Comparison of ENCODE assay signal across 30 cellular contexts in the genomic region with DNA sequence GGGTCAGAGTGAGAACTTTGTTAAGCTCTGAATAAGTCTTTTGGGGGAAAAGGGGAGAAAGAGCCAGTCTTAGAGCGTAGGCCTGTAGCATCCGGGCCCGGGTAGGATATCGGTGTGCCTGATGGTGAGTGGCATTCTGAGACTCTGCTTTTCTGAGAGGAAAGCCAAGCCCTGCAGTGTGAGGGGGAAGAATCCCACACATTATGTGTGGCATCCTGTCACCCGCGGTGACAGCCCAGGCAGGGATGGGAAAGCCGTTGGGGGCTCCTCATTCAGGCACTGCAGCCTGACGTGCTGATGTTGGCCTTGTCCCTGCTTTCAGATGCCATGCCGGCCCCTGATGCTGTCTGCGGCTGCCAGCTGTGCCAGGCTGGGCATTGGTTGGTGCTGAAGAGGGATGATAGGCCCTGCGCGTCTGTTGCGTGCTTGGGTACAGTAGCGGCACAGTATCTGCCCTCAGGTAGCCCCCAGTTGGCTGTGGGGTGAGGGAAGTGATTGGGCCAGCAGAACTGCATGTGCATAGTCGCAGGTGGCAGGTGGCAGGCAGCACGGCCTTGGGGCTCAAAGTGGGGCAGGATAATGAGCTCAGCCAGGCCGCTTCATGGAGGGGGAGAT. TPM values are rescaled to one million over a fixed set of nuclear protein-coding genes. Genes with fewer than 3 reads are reported as not detected.
DNase-seq lines count a peak whose midpoint lies in the region; ATAC-seq and TF ChIP-seq lines count a peak whose summit lies in the region.
"Had no signal": no experiment of that assay in that cellular context is flagged by ENCODE, and none has a peak within 500 bp of the region (broad histone marks: within the 10 kb centered on the region; RNA-seq: fewer than 3 reads in every experiment).

No MANE protein-coding gene starts in this region.

- no peaks in the 10 kb centered on the region for H3K36me3 Mint-ChIP-seq in stimulated activated effector memory CD8-positive, alpha-beta T cell treated with anti-CD3 and anti-CD28 coated beads, Interleukin-12 subunit alpha, Interleukin-12 subunit beta, amount 100 ng/mL, for 72 hours
- no peaks in the 10 kb centered on the region for H3K36me3 Mint-ChIP-seq in T-helper 2 cell treated with Interferon-gamma antibody and Interleukin-4, amounts not matched to agents 5 μg/mL and 100 μg/mL, for 36 hours (ENCODE audit: low read depth)
- H3K36me3 Mint-ChIP-seq: naive thymus-derived CD4-positive, alpha-beta T cell; stimulated activated naive B cell treated with anti-CD40 and anti-IgM and Interleukin-4, amounts not matched to agents 10 μg/mL and 1 μg/mL and 100 μg/mL, for 72 hours had no signal

- H3K23ac ChIP-seq in neuronal stem cell (ENCODE audit: low read depth, low read length, poor library complexity) = no peak overlapping the region

- H3K27ac ChIP-seq in right atrium auricular region (no peak overlapping the region), left ventricle myocardium inferior (replicated peaks) (no peak overlapping the region), neuronal stem cell (replicated peaks; ENCODE audit: low read length) (no peak overlapping the region)
- H3K27ac ChIP-seq: HL-60, suprapubic skin, WERI-Rb-1 had no signal

- H3K36me3 ChIP-seq in right atrium auricular region (no peaks in the 10 kb centered on the region), left ventricle myocardium inferior (no peaks in the 10 kb centered on the region), neuronal stem cell (replicated peaks in 1 of 2; ENCODE audit: control insufficient read depth in 2 of 2, insufficient read depth in 2 of 2, low read length in 2 of 2) (peaks cover under 1 to 25% of the 10 kb centered on the region in 2 donors)
- H3K36me3 ChIP-seq: adrenal gland, ovary, suprapubic skin, WERI-Rb-1 had no signal

- peak overlapping the region; percentile 55 for H3K9ac ChIP-seq in neuronal stem cell (ENCODE audit: low read depth, low read length, poor library complexity)

- H2AFZ ChIP-seq in neuronal stem cell (ENCODE audit: low read length) = no peak overlapping the region

- H3K4me3 ChIP-seq in right atrium auricular region (no peak overlapping the region), left ventricle myocardium inferior (no peak overlapping the region), neuronal stem cell (ENCODE audit: low read length in 2 of 2) (no peak overlapping the region)
- H3K4me3 ChIP-seq: adrenal gland, ovary, suprapubic skin had no signal

- no peak overlapping the region for H4K8ac ChIP-seq in neuronal stem cell (ENCODE audit: low read depth, low read length)

- peak; percentile 66 for DNase-seq in Right ventricle myocardium inferior (ENCODE audit: missing footprints)
- DNase-seq in right atrium auricular region (ENCODE audit: low spot score) = no peak
- DNase-seq in left ventricle myocardium inferior = peak; percentile 7
- DNase-seq in neuronal stem cell (ENCODE audit: low spot score) = no peak
- DNase-seq in stimulated activated effector memory CD8-positive, alpha-beta T cell treated with anti-CD3 and anti-CD28 coated beads, Interleukin-12 subunit alpha, Interleukin-12 subunit beta, amount 100 ng/mL, for 72 hours (ENCODE audit: low spot score in 2 of 2) = no peak
- no peak for DNase-seq in cerebellar cortex (ENCODE audit: low spot score)
- no peak for DNase-seq in T-helper 2 cell treated with Interferon-gamma antibody and Interleukin-4, amounts not matched to agents 5 μg/mL and 100 μg/mL, for 36 hours (ENCODE audit: low spot score)
- DNase-seq: 8988T; activated CD4-positive, alpha-beta T cell treated with anti-CD3 and anti-CD28 coated beads, Interleukin-2, amount 10 ng/mL, durations not matched to agents 24 days and 14 days; activated naive CD4-positive, alpha-beta T cell; activated T-cell treated with anti-CD3 and anti-CD28 coated beads, Interleukin-2, amount 50 U/mL, for 72 hours; adrenal gland; CD4-positive, alpha-beta T cell; cortex of kidney; effector memory CD8-positive, alpha-beta T cell; Kasumi-1; naive thymus-derived CD4-positive, alpha-beta T cell; NCI-H1436; NCI-H2081 treated with DMSO at 0.1 percent for 48 hours; NCI-H345; NCI-H774; stimulated activated CD4-positive, alpha-beta T cell treated with anti-CD3 and anti-CD28 coated beads, Interleukin-12 subunit alpha, Interleukin-12 subunit beta, amount 100 ng/mL, for 4 hours; stimulated activated CD4-positive, alpha-beta T cell treated with anti-CD3 and anti-CD28 coated beads, Interleukin-4, amount 100 ng/mL, for 4 hours; stimulated activated naive B cell treated with anti-CD40 and anti-IgM and Interleukin-4, amounts not matched to agents 10 μg/mL and 1 μg/mL and 100 μg/mL, for 72 hours; WERI-Rb-1 had no signal

- no peak overlapping the region for H4K91ac ChIP-seq in neuronal stem cell (ENCODE audit: low read depth, low read length, poor library complexity)

- H3K27ac Mint-ChIP-seq in stimulated activated effector memory CD8-positive, alpha-beta T cell treated with anti-CD3 and anti-CD28 coated beads, Interleukin-12 subunit alpha, Interleukin-12 subunit beta, amount 100 ng/mL, for 72 hours = no peak overlapping the region
- H3K27ac Mint-ChIP-seq in T-helper 2 cell treated with Interferon-gamma antibody and Interleukin-4, amounts not matched to agents 5 μg/mL and 100 μg/mL, for 36 hours = no peak overlapping the region
- H3K27ac Mint-ChIP-seq: activated CD4-positive, alpha-beta T cell treated with anti-CD3 and anti-CD28 coated beads, Interleukin-2, amount 10 ng/mL, durations not matched to agents 24 days and 14 days; activated T-cell treated with anti-CD3 and anti-CD28 coated beads, Interleukin-2, amount 50 U/mL, for 72 hours; CD4-positive, alpha-beta T cell; effector memory CD8-positive, alpha-beta T cell; naive thymus-derived CD4-positive, alpha-beta T cell; stimulated activated naive B cell treated with anti-CD40 and anti-IgM and Interleukin-4, amounts not matched to agents 10 μg/mL and 1 μg/mL and 100 μg/mL, for 72 hours had no signal

- H3K4me1 ChIP-seq in right atrium auricular region = peaks cover 0 to 17% of the 10 kb centered on the region in 2 donors
- no peaks in the 10 kb centered on the region for H3K4me1 ChIP-seq in left ventricle myocardium inferior
- peaks cover 25 to 28% of the 10 kb centered on the region in 2 donors for H3K4me1 ChIP-seq in neuronal stem cell (ENCODE audit: control insufficient read depth in 2 of 2, insufficient read depth in 1 of 2, low read depth in 1 of 2, low read length in 2 of 2)
- H3K4me1 ChIP-seq: adrenal gland had no signal

- H2BK12ac ChIP-seq in neuronal stem cell (ENCODE audit: low read length) = no peak overlapping the region

- H3K9me3 Mint-ChIP-seq in stimulated activated effector memory CD8-positive, alpha-beta T cell treated with anti-CD3 and anti-CD28 coated beads, Interleukin-12 subunit alpha, Interleukin-12 subunit beta, amount 100 ng/mL, for 72 hours = no peaks in the 10 kb centered on the region
- H3K9me3 Mint-ChIP-seq in T-helper 2 cell treated with Interferon-gamma antibody and Interleukin-4, amounts not matched to agents 5 μg/mL and 100 μg/mL, for 36 hours = no peaks in the 10 kb centered on the region
- H3K9me3 Mint-ChIP-seq: activated CD4-positive, alpha-beta T cell treated with anti-CD3 and anti-CD28 coated beads, Interleukin-2, amount 10 ng/mL, durations not matched to agents 24 days and 14 days; activated T-cell treated with anti-CD3 and anti-CD28 coated beads, Interleukin-2, amount 50 U/mL, for 72 hours; CD4-positive, alpha-beta T cell; effector memory CD8-positive, alpha-beta T cell; naive thymus-derived CD4-positive, alpha-beta T cell; stimulated activated naive B cell treated with anti-CD40 and anti-IgM and Interleukin-4, amounts not matched to agents 10 μg/mL and 1 μg/mL and 100 μg/mL, for 72 hours had no signal

- intact Hi-C loops in Right ventricle myocardium inferior (cut with DNase I) = no loop called here
- intact Hi-C loops in left ventricle myocardium inferior (cut with micrococcal nuclease) = no loop called here

- H2BK120ac ChIP-seq in neuronal stem cell (ENCODE audit: low read depth, low read length) = no peak overlapping the region

- WGBS in neuronal stem cell (ENCODE audit: extremely low coverage in 2 of 2, insufficient read length in 2 of 2, insufficient replicate concordance in 1 of 2), 2 donors = no CpG with 5 or more reads among the region's 17 CpGs

- TF ChIP-seq CTCF in right atrium auricular region (IDR thresholded peaks at IDR 0.05) = no peak
- no peak for TF ChIP-seq CTCF in left ventricle myocardium inferior (IDR thresholded peaks at IDR 0.05; ENCODE audit: borderline replicate concordance)

- no peaks in the 10 kb centered on the region for H3K9me3 ChIP-seq in right atrium auricular region
- no peaks in the 10 kb centered on the region for H3K9me3 ChIP-seq in left ventricle myocardium inferior (replicated peaks)
- H3K9me3 ChIP-seq in neuronal stem cell (replicated peaks in 1 of 2; ENCODE audit: control insufficient read depth in 2 of 2, insufficient read depth in 1 of 2, low read depth in 1 of 2, low read length in 2 of 2) = no peaks in the 10 kb centered on the region
- H3K9me3 ChIP-seq: adrenal gland, ovary, suprapubic skin had no signal

- H3K79me1 ChIP-seq in neuronal stem cell (ENCODE audit: low read depth, low read length) = peaks cover 40% of the 10 kb centered on the region

- no peaks in the 10 kb centered on the region for H3K27me3 Mint-ChIP-seq in T-helper 2 cell treated with Interferon-gamma antibody and Interleukin-4, amounts not matched to agents 5 μg/mL and 100 μg/mL, for 36 hours (ENCODE audit: low read depth)
- H3K27me3 Mint-ChIP-seq: activated CD4-positive, alpha-beta T cell treated with anti-CD3 and anti-CD28 coated beads, Interleukin-2, amount 10 ng/mL, durations not matched to agents 24 days and 14 days; CD4-positive, alpha-beta T cell; naive thymus-derived CD4-positive, alpha-beta T cell; stimulated activated naive B cell treated with anti-CD40 and anti-IgM and Interleukin-4, amounts not matched to agents 10 μg/mL and 1 μg/mL and 100 μg/mL, for 72 hours had no signal

- H2BK5ac ChIP-seq in neuronal stem cell (ENCODE audit: low read length) = no peak overlapping the region

- no peaks in the 10 kb centered on the region for H3K4me1 Mint-ChIP-seq in stimulated activated effector memory CD8-positive, alpha-beta T cell treated with anti-CD3 and anti-CD28 coated beads, Interleukin-12 subunit alpha, Interleukin-12 subunit beta, amount 100 ng/mL, for 72 hours
- no peaks in the 10 kb centered on the region for H3K4me1 Mint-ChIP-seq in T-helper 2 cell treated with Interferon-gamma antibody and Interleukin-4, amounts not matched to agents 5 μg/mL and 100 μg/mL, for 36 hours (ENCODE audit: low read depth)
- H3K4me1 Mint-ChIP-seq: activated CD4-positive, alpha-beta T cell treated with anti-CD3 and anti-CD28 coated beads, Interleukin-2, amount 10 ng/mL, durations not matched to agents 24 days and 14 days; stimulated activated naive B cell treated with anti-CD40 and anti-IgM and Interleukin-4, amounts not matched to agents 10 μg/mL and 1 μg/mL and 100 μg/mL, for 72 hours had no signal

- peak overlapping the region; percentile 25 for H3K14ac ChIP-seq in neuronal stem cell (ENCODE audit: low read length)

- peak overlapping the region; percentile 72 for H3K18ac ChIP-seq in neuronal stem cell (ENCODE audit: low read length)

- ATAC-seq in Right ventricle myocardium inferior = no peak
- ATAC-seq in stimulated activated effector memory CD8-positive, alpha-beta T cell treated with anti-CD3 and anti-CD28 coated beads, Interleukin-12 subunit alpha, Interleukin-12 subunit beta, amount 100 ng/mL, for 72 hours = no peak
- ATAC-seq in GM18858 (IDR thresholded peaks at IDR 0.05; ENCODE audit: unreplicated experiment) = no peak
- ATAC-seq: activated T-cell treated with anti-CD3 and anti-CD28 coated beads, Interleukin-2, amount 50 U/mL, for 72 hours; effector memory CD8-positive, alpha-beta T cell; naive thymus-derived CD4-positive, alpha-beta T cell; SK-N-SH treated with all-trans-retinoic acid at 6 μM for 48 hours; stimulated activated naive B cell treated with anti-CD40 and anti-IgM and Interleukin-4, amounts not matched to agents 10 μg/mL and 1 μg/mL and 100 μg/mL, for 72 hours had no signal

- no peak overlapping the region for H3K4me2 ChIP-seq in neuronal stem cell (ENCODE audit: insufficient read depth, low read length, poor library complexity, severe bottlenecking)

- H2AK5ac ChIP-seq in neuronal stem cell (ENCODE audit: low read depth, low read length) = no peak overlapping the region

- H3K27me3 ChIP-seq in right atrium auricular region = no peaks in the 10 kb centered on the region
- peaks cover 29% of the 10 kb centered on the region for H3K27me3 ChIP-seq in left ventricle myocardium inferior (ENCODE audit: low read depth)
- no peaks in the 10 kb centered on the region for H3K27me3 ChIP-seq in neuronal stem cell (ENCODE audit: control insufficient read depth in 3 of 3, insufficient read depth in 3 of 3, low read depth in 1 of 3, low read length in 3 of 3)
- H3K27me3 ChIP-seq: adrenal gland, ovary, suprapubic skin had no signal

- no peak overlapping the region for H3K4ac ChIP-seq in neuronal stem cell (ENCODE audit: low read length)

- H2BK15ac ChIP-seq in neuronal stem cell (ENCODE audit: low read length) = no peak overlapping the region

- no peak overlapping the region for H3K4me3 Mint-ChIP-seq in stimulated activated effector memory CD8-positive, alpha-beta T cell treated with anti-CD3 and anti-CD28 coated beads, Interleukin-12 subunit alpha, Interleukin-12 subunit beta, amount 100 ng/mL, for 72 hours
- no peak overlapping the region for H3K4me3 Mint-ChIP-seq in T-helper 2 cell treated with Interferon-gamma antibody and Interleukin-4, amounts not matched to agents 5 μg/mL and 100 μg/mL, for 36 hours
- H3K4me3 Mint-ChIP-seq: activated CD4-positive, alpha-beta T cell treated with anti-CD3 and anti-CD28 coated beads, Interleukin-2, amount 10 ng/mL, durations not matched to agents 24 days and 14 days; activated T-cell treated with anti-CD3 and anti-CD28 coated beads, Interleukin-2, amount 50 U/mL, for 72 hours; CD4-positive, alpha-beta T cell; effector memory CD8-positive, alpha-beta T cell; naive thymus-derived CD4-positive, alpha-beta T cell; stimulated activated naive B cell treated with anti-CD40 and anti-IgM and Interleukin-4, amounts not matched to agents 10 μg/mL and 1 μg/mL and 100 μg/mL, for 72 hours had no signal

RNA-seq across cellular contexts. Expression of gene GLI2, which starts 37.6 kb away (rescaled TPM):
- total RNA-seq in Right ventricle myocardium inferior (2.2 TPM), right atrium auricular region (1 to 10 TPM; 1.5 to 3.5 TPM), left ventricle myocardium inferior (2.4 TPM)
- polyA plus RNA-seq in neuronal stem cell (2013, experiment 1 of 2) = 26.2 TPM
- 27.3 TPM for polyA plus RNA-seq in neuronal stem cell (2013, experiment 2 of 2)
- total RNA-seq: activated T-cell treated with anti-CD3 and anti-CD28 coated beads, Interleukin-2, amount 50 U/mL, for 72 hours; CD4-positive, alpha-beta T cell had no signal
- polyA plus RNA-seq: naive thymus-derived CD4-positive, alpha-beta T cell had no signal

Comparison
In these comparisons a context has a peak if more than half of its experiments do, and no peak if none do; other contexts are left out.
1. DNase-seq: peak in Right ventricle myocardium inferior (single experiment) and left ventricle myocardium inferior (single experiment); none in right atrium auricular region (single experiment), neuronal stem cell (single experiment), stimulated activated effector memory CD8-positive, alpha-beta T cell treated with anti-CD3 and anti-CD28 coated beads, Interleukin-12 subunit alpha, Interleukin-12 subunit beta, amount 100 ng/mL, for 72 hours (0 of 2), cerebellar cortex (single experiment) and T-helper 2 cell treated with Interferon-gamma antibody and Interleukin-4, amounts not matched to agents 5 μg/mL and 100 μg/mL, for 36 hours (single experiment).